Comparison of ENCODE assay signal across 13 cellular contexts in the genomic region with DNA sequence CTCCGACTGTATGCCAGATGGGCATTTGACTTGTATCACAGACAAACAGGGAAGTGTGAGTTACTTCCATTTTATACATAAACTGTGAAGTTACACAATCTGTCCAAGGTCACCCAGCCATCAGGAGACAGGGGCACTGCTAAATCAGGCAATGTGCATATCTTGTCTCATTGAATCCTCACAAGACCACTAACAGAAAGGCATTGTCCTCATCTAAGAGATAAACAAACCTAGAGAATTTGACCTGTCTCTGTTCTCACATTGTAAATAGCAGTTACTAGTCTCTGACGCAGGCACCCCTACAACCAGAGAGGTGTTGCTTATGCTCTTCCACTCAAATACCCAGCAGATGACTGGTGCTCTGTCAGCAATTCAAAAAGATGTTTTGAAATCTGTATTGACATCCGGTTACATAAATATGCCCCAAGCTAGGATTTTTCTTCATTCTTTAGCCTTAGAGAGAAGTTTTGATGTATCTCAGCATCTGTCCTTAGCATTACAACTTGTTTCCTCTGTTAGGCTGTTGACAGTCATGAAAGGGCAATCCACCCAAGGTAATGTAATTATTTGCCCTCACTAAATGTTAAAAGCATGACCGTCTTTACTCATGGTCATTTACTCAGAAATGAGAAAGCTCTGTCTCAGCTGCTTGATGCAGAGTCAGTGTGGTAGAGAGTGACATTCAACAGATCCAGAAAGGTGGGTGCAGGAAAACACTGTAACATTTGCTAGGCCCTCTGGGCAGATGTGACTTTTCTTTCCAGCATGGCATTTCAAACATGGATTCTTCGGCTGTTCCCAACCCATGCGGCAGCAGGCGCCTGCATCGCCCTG. TPM values are rescaled to one million over a fixed set of nuclear protein-coding genes. Genes with fewer than 3 reads are reported as not detected.
DNase-seq lines count a peak whose midpoint lies in the region; ATAC-seq and TF ChIP-seq lines count a peak whose summit lies in the region.
"Had no signal": no experiment of that assay in that cellular context is flagged by ENCODE, and none has a peak within 500 bp of the region (broad histone marks: within the 10 kb centered on the region; RNA-seq: fewer than 3 reads in every experiment).

No MANE protein-coding gene starts in this region.

- POLR2A ChIA-PET in PC-9 (lab: Charles Lee; ENCODE audit: unreplicated experiment) = interaction anchor here (0.5 kb wide), 1 partner anchor 65 kb away, joined by 3 read pairs; no protein-coding TSS in a partner anchor

- H3K9ac ChIP-seq in H9 (ENCODE audit: extremely low read depth, insufficient read length, low read length) (no peak overlapping the region), trophoblast cell (ENCODE audit: low read length) (no peak overlapping the region)

- H3K79me2 ChIP-seq in H9 (ENCODE audit: insufficient read depth, low read length) = no peaks in the 10 kb centered on the region
- no peaks in the 10 kb centered on the region for H3K79me2 ChIP-seq in PC-9 (ENCODE audit: low read depth)
- no peaks in the 10 kb centered on the region for H3K79me2 ChIP-seq in trophoblast cell (ENCODE audit: control insufficient read depth, insufficient read depth, low read length, poor library complexity)

- H2BK120ac ChIP-seq in H9 (ENCODE audit: low read depth, low read length, poor library complexity, severe bottlenecking) = no peak overlapping the region
- H2BK120ac ChIP-seq in trophoblast cell (ENCODE audit: insufficient read depth, low read length, poor library complexity) = peak overlapping the region; percentile 63

- H3K14ac ChIP-seq in H9 (ENCODE audit: insufficient read depth, low read length) (no peak overlapping the region), trophoblast cell (ENCODE audit: low read length) (peak overlapping the region; percentile 40)

- DNase-seq in H9 (no peak), PC-9 (peak in 1 of 2 experiments; percentile 86), foreskin fibroblast (peak; percentile 45 to 75), trophoblast cell (peak; percentile 86 to 98), H4 (ENCODE audit: low spot score) (no peak)
- DNase-seq in stimulated activated CD4-positive, alpha-beta T cell treated with anti-CD3 and anti-CD28 coated beads, Interleukin-1b, Interleukin-23, amount 100 ng/mL, for 48 hours = no peak
- DNase-seq: activated CD8-positive, alpha-beta T cell treated with anti-CD3 and anti-CD28 coated beads for 36 hours; NCI-H2029 treated with DMSO at 0.1 percent for 48 hours; SJCRH30 had no signal

- no peaks in the 10 kb centered on the region for H3K79me1 ChIP-seq in H9 (ENCODE audit: insufficient read depth, low read depth, low read length, poor library complexity, severe bottlenecking)
- H3K79me1 ChIP-seq in trophoblast cell (ENCODE audit: low read length) = peaks cover 8% of the 10 kb centered on the region

- H3K4me3 ChIP-seq in PC-9 = no peak overlapping the region
- no peak overlapping the region for H3K4me3 ChIP-seq in foreskin fibroblast (ENCODE audit: low read depth in 1 of 2, low read length in 2 of 2)
- no peak overlapping the region for H3K4me3 ChIP-seq in trophoblast cell (ENCODE audit: low read depth, low read length)
- H3K4me3 ChIP-seq: HAP-1, SJCRH30, vagina had no signal

- H3K56ac ChIP-seq in H9 (ENCODE audit: insufficient read length, low read depth, low read length) = no peak overlapping the region

- peaks cover under 1% of the 10 kb centered on the region; the same call in 1 of the 2 replicates for H3K27me3 Mint-ChIP-seq in H9 (ENCODE audit: low read depth)
- H3K27me3 Mint-ChIP-seq: activated CD8-positive, alpha-beta T cell treated with anti-CD3 and anti-CD28 coated beads for 36 hours had no signal

- peaks cover 52% of the 10 kb centered on the region in 2 experiments for H3K4me1 Mint-ChIP-seq in H9

- no peak overlapping the region for H3K27ac ChIP-seq in H9 (ENCODE audit: insufficient read length, low read depth, low read length)
- H3K27ac ChIP-seq in PC-9 = peak overlapping the region; percentile 57
- H3K27ac ChIP-seq in trophoblast cell (ENCODE audit: low read depth, low read length) = peak overlapping the region; percentile 82
- H3K27ac ChIP-seq: SJCRH30, vagina had no signal

- H2AFZ ChIP-seq in H9 (ENCODE audit: low read length) = no peak overlapping the region
- no peak overlapping the region for H2AFZ ChIP-seq in PC-9
- H2AFZ ChIP-seq in trophoblast cell (ENCODE audit: insufficient read depth, low read length, poor library complexity) = no peak overlapping the region

- no peak overlapping the region for H2BK20ac ChIP-seq in H9 (ENCODE audit: low read depth, low read length, poor library complexity, severe bottlenecking)

- H3K4me2 ChIP-seq in H9 (ENCODE audit: insufficient read depth, insufficient read length, low read length) (no peak overlapping the region), PC-9 (peak overlapping the region; percentile 19), trophoblast cell (ENCODE audit: low read length) (peak overlapping the region; percentile 10)

- H2BK12ac ChIP-seq in H9 (ENCODE audit: insufficient read length, low read depth, low read length) (no peak overlapping the region), trophoblast cell (ENCODE audit: low read length) (no peak overlapping the region)

- no peak for ATAC-seq in HG03097 (IDR thresholded peaks at IDR 0.05; ENCODE audit: low FRiP score, unreplicated experiment)
- ATAC-seq in GM18502 (IDR thresholded peaks at IDR 0.05; ENCODE audit: poor library complexity, unreplicated experiment) = no peak
- ATAC-seq: activated CD8-positive, alpha-beta T cell treated with anti-CD3 and anti-CD28 coated beads for 36 hours had no signal

- no peak overlapping the region for H4K5ac ChIP-seq in H9 (ENCODE audit: insufficient read length, low read depth, low read length)

- H3K27ac Mint-ChIP-seq in H9 = peak overlapping the region in 2 of 3 experiments; percentile 2 to 90; a peak in 4 of 7 replicates
- H3K27ac Mint-ChIP-seq: activated CD8-positive, alpha-beta T cell treated with anti-CD3 and anti-CD28 coated beads for 36 hours had no signal

- peaks cover 5% of the 10 kb centered on the region; the same call in 1 of the 2 replicates for H3K4me1 ChIP-seq in H9 (ENCODE audit: insufficient read depth, low read length)
- peaks cover 52% of the 10 kb centered on the region for H3K4me1 ChIP-seq in PC-9 (replicated peaks; ENCODE audit: insufficient read depth)
- H3K4me1 ChIP-seq in trophoblast cell (ENCODE audit: control insufficient read depth in 1 of 2, insufficient read depth in 2 of 2, low read length in 2 of 2) = peaks cover 19% of the 10 kb centered on the region in 2 experiments

- H3K4ac ChIP-seq in H9 (ENCODE audit: low read depth, low read length) (no peak overlapping the region), trophoblast cell (ENCODE audit: low read depth, low read length) (no peak overlapping the region)

- CTCF ChIA-PET in PC-9 (lab: Charles Lee) = interaction anchor here (0.7 kb wide), 1 partner anchor 290 kb away, joined by 14 read pairs; no protein-coding TSS in a partner anchor

- no peak overlapping the region for H3T11ph ChIP-seq in H9 (ENCODE audit: low read length)

- BruUV-seq in PC-9 (replicated peaks; lab: Mats Ljungman, UMichigan) = no TSS peak

- H3K27me3 ChIP-seq in H9 (ENCODE audit: insufficient read depth, low read length) (no peaks in the 10 kb centered on the region), PC-9 (ENCODE audit: insufficient read depth, low read depth) (no peaks in the 10 kb centered on the region), trophoblast cell (ENCODE audit: insufficient read depth, low read length) (no peaks in the 10 kb centered on the region)
- H3K27me3 ChIP-seq: SJCRH30, vagina had no signal

- H2BK15ac ChIP-seq in H9 (ENCODE audit: low read depth, low read length) = no peak overlapping the region

- H3K9me3 ChIP-seq in H9 (ENCODE audit: control insufficient read depth, low read depth, low read length) (no peaks in the 10 kb centered on the region), PC-9 (ENCODE audit: insufficient read depth, low read depth) (no peaks in the 10 kb centered on the region; the same call in 1 of the 2 replicates), trophoblast cell (ENCODE audit: insufficient read depth, low read depth, low read length) (no peaks in the 10 kb centered on the region)
- H3K9me3 ChIP-seq: HAP-1, SJCRH30, vagina had no signal

- no peaks in the 10 kb centered on the region; a peak in 1 of 7 replicates for H3K36me3 Mint-ChIP-seq in H9 (ENCODE audit: insufficient read depth in 1 of 3, low read depth in 3 of 3)

- H3K9me2 ChIP-seq in PC-9 (ENCODE audit: insufficient read depth) = no peaks in the 10 kb centered on the region

- H3K23ac ChIP-seq in H9 (ENCODE audit: insufficient read length, low read depth, low read length) (no peak overlapping the region), trophoblast cell (ENCODE audit: low read length) (no peak overlapping the region)

- no peaks in the 10 kb centered on the region; a peak in 1 of 5 replicates for H3K9me3 Mint-ChIP-seq in H9
- H3K9me3 Mint-ChIP-seq: activated CD8-positive, alpha-beta T cell treated with anti-CD3 and anti-CD28 coated beads for 36 hours had no signal

- 0 out of 5 replicates have a peak overlapping the region, but pooled peaks of 1 of the 2 experiments have one; percentile 21 for H3K4me3 Mint-ChIP-seq in H9
- H3K4me3 Mint-ChIP-seq: activated CD8-positive, alpha-beta T cell treated with anti-CD3 and anti-CD28 coated beads for 36 hours had no signal

- no peaks in the 10 kb centered on the region for H4K20me1 ChIP-seq in H9 (ENCODE audit: control insufficient read depth, insufficient read depth, insufficient read length)
- H4K20me1 ChIP-seq in PC-9 (ENCODE audit: insufficient read depth) = no peaks in the 10 kb centered on the region

- no peak overlapping the region for H4K12ac ChIP-seq in trophoblast cell (ENCODE audit: low read depth, low read length)

- H3K23me2 ChIP-seq in H9 (ENCODE audit: insufficient read length, low read depth, low read length, poor library complexity, severe bottlenecking) = no peaks in the 10 kb centered on the region

- TF ChIP-seq CTCF in H9 (conservative IDR thresholded peaks at IDR 0.05) (no peak), PC-9 (conservative IDR thresholded peaks at IDR 0.05) (no peak), foreskin fibroblast (IDR thresholded peaks at IDR 0.05; ENCODE audit: low read depth, low read length) (no peak)

- H4K8ac ChIP-seq in H9 (replicated peaks; ENCODE audit: insufficient read length, low read depth, low read length) = no peak overlapping the region
- H4K8ac ChIP-seq in trophoblast cell (ENCODE audit: low read depth, low read length) = no peak overlapping the region

- no peak overlapping the region for H4K91ac ChIP-seq in H9 (ENCODE audit: insufficient read length, low read depth, low read length)
- no peak overlapping the region for H4K91ac ChIP-seq in trophoblast cell (ENCODE audit: low read depth, low read length)

- intact Hi-C loops in PC-9 (cut with micrococcal nuclease; ENCODE audit: unreplicated experiment) = no loop called here

- H2AK5ac ChIP-seq in H9 (ENCODE audit: insufficient read length, low read length) = no peak overlapping the region
- H2AK5ac ChIP-seq in trophoblast cell (ENCODE audit: low read length) = no peak overlapping the region

- peaks cover 63% of the 10 kb centered on the region for H3F3A ChIP-seq in PC-9 (ENCODE audit: insufficient read depth, low read depth)

- H2BK5ac ChIP-seq in H9 (ENCODE audit: insufficient read length, low read length) = no peak overlapping the region
- H2BK5ac ChIP-seq in trophoblast cell (ENCODE audit: low read depth, low read length, poor library complexity) = peak overlapping the region; percentile 55

- H3K18ac ChIP-seq in H9 (ENCODE audit: insufficient read length, low read depth, low read length) (no peak overlapping the region), trophoblast cell (ENCODE audit: low read length) (no peak overlapping the region)

- WGBS in H9 (ENCODE audit: extremely low coverage, insufficient read length, low lambda C conversion rate) = no CpG with 5 or more reads among the region's 8 CpGs
- no CpG with 5 or more reads among the region's 8 CpGs for WGBS in trophoblast cell (ENCODE audit: extremely low coverage, insufficient coverage, insufficient read length)

- peaks cover 6% of the 10 kb centered on the region; the same call in 1 of the 2 replicates for H3K36me3 ChIP-seq in PC-9 (ENCODE audit: low read depth)
- no peaks in the 10 kb centered on the region for H3K36me3 ChIP-seq in trophoblast cell (ENCODE audit: control insufficient read depth in 1 of 2, insufficient read depth in 2 of 2, low read length in 2 of 2)
- H3K36me3 ChIP-seq: HAP-1, SJCRH30, vagina had no signal

RNA-seq across cellular contexts. Expression of a gene that starts 51.9 kb away (rescaled TPM):
- total RNA-seq in H9 (2021) (39.0 and 39.9 TPM in 2 replicates), PC-9 (2021) (23.2 and 26.2 TPM in 2 replicates)
- 26.8 and 27.1 TPM in 2 replicates for polyA plus RNA-seq in trophoblast cell (2013)
- 3.2 and 5.7 TPM in 2 replicates for total RNA-seq in H4 (2014; rRNA removed; shearing (Covaris generic))

Comparison
In these comparisons a context has a peak if more than half of its experiments do, and no peak if none do; other contexts are left out.
1. DNase-seq: peak in foreskin fibroblast (2 of 2) and trophoblast cell (2 of 2); none in H9 (single experiment), H4 (single experiment) and stimulated activated CD4-positive, alpha-beta T cell treated with anti-CD3 and anti-CD28 coated beads, Interleukin-1b, Interleukin-23, amount 100 ng/mL, for 48 hours (single experiment).